Comparison of ENCODE assay signal across 11 cellular contexts in genomic region chr2:28623582-28624405, GRCh38.
A peak's percentile ranks its signal among the peaks of the same experiment; 100 is the strongest.
DNase-seq lines count a peak whose midpoint lies in the region; ATAC-seq and TF ChIP-seq lines count a peak whose summit lies in the region.
"Had no signal": no experiment of that assay in that cellular context is flagged by ENCODE, and none has a peak within 500 bp of the region (broad histone marks: within the 10 kb centered on the region; RNA-seq: fewer than 3 reads in every experiment).

No MANE protein-coding gene starts in this region.

- no peaks in the 10 kb centered on the region for H3K27me3 ChIP-seq in ascending aorta
- H3K27me3 ChIP-seq in muscle layer of duodenum (ENCODE audit: low read depth, low read length) = no peaks in the 10 kb centered on the region
- H3K27me3 ChIP-seq in thoracic aorta (replicated peaks; ENCODE audit: insufficient read depth) = no peaks in the 10 kb centered on the region
- H3K27me3 ChIP-seq in dorsolateral prefrontal cortex = no peaks in the 10 kb centered on the region

- no peaks in the 10 kb centered on the region for H3K27me3 Mint-ChIP-seq in activated T-cell treated with anti-CD3 and anti-CD28 coated beads, Interleukin-2, amount 50 U/mL, for 24 hours

- H3K4me1 ChIP-seq in ascending aorta (peaks cover 49 to 79% of the 10 kb centered on the region in 2 donors), muscle layer of duodenum (ENCODE audit: control insufficient read depth in 1 of 2, insufficient read depth in 2 of 2, low read length in 2 of 2) (peaks cover 34 to 43% of the 10 kb centered on the region in 2 donors), thoracic aorta (ENCODE audit: control insufficient read depth in 1 of 2, low read depth in 2 of 2) (peaks cover 51 to 94% of the 10 kb centered on the region in 2 donors)

- H3K4me3 Mint-ChIP-seq in activated T-cell treated with anti-CD3 and anti-CD28 coated beads, Interleukin-2, amount 50 U/mL, for 24 hours = peak overlapping the region; percentile 76

- peaks cover 92% of the 10 kb centered on the region for H3K4me1 Mint-ChIP-seq in activated T-cell treated with anti-CD3 and anti-CD28 coated beads, Interleukin-2, amount 50 U/mL, for 24 hours (ENCODE audit: low read depth)

- H3K36me3 ChIP-seq in ascending aorta (no peaks in the 10 kb centered on the region), muscle layer of duodenum (ENCODE audit: control insufficient read depth in 1 of 2, insufficient read depth in 2 of 2, low read length in 2 of 2) (no peaks in the 10 kb centered on the region), thoracic aorta (no peaks in the 10 kb centered on the region)

- H3K4me3 ChIP-seq in ascending aorta (peak overlapping the region in 1 of 2 donors; percentile 55), muscle layer of duodenum (ENCODE audit: low read depth in 1 of 2, low read length in 2 of 2) (no peak overlapping the region), thoracic aorta (no peak overlapping the region), dorsolateral prefrontal cortex (no peak overlapping the region)

- intact Hi-C loops in ascending aorta (cut with DNase I) = loop anchor here (2.0 kb wide), 1 partner anchor 13 kb away; no protein-coding TSS in a partner anchor
- intact Hi-C loops in dorsolateral prefrontal cortex (cut with DNase I) = loop anchor here in 1 of 2 donors (10.0 kb wide), 1 partner anchor 131 kb away; the partner anchor contains the start of gene PPP1CB

- peak overlapping the region; percentile 98 for H3K27ac Mint-ChIP-seq in activated T-cell treated with anti-CD3 and anti-CD28 coated beads, Interleukin-2, amount 50 U/mL, for 24 hours

- no peaks in the 10 kb centered on the region for H3K9me3 ChIP-seq in ascending aorta
- no peaks in the 10 kb centered on the region for H3K9me3 ChIP-seq in muscle layer of duodenum (ENCODE audit: control insufficient read depth in 1 of 2, low read length in 2 of 2)
- no peaks in the 10 kb centered on the region for H3K9me3 ChIP-seq in thoracic aorta

- no peaks in the 10 kb centered on the region for H3K36me3 Mint-ChIP-seq in activated T-cell treated with anti-CD3 and anti-CD28 coated beads, Interleukin-2, amount 50 U/mL, for 24 hours (ENCODE audit: low read depth)

- H3K9me3 Mint-ChIP-seq in activated T-cell treated with anti-CD3 and anti-CD28 coated beads, Interleukin-2, amount 50 U/mL, for 24 hours = peaks cover 3% of the 10 kb centered on the region

- ATAC-seq in thoracic aorta (ENCODE audit: insufficient number of reproducible peaks, low FRiP score, low read depth) (no peak), GM21423 (IDR thresholded peaks at IDR 0.05; ENCODE audit: unreplicated experiment) (no peak)

- H3K27ac ChIP-seq in ascending aorta (peak overlapping the region; percentile 94 to 100), muscle layer of duodenum (ENCODE audit: low read length) (peak overlapping the region; percentile 94), thoracic aorta (peak overlapping the region; percentile 99 to 100), dorsolateral prefrontal cortex (peak overlapping the region in 9 of 59 donors; percentile 1 to 92 (median 73))

- TF ChIP-seq CTCF in ascending aorta (IDR thresholded peaks at IDR 0.05) = no peak
- no peak for TF ChIP-seq CTCF in thoracic aorta (IDR thresholded peaks at IDR 0.05)
- TF ChIP-seq CTCF in dorsolateral prefrontal cortex (IDR thresholded peaks at IDR 0.05 in 54 of 56, conservative IDR thresholded peaks at IDR 0.05 in 2 of 56; ENCODE audit: low read depth in 1 of 56, partially characterized antibody in 56 of 56) = no peak

- DNase-seq in activated T-cell treated with anti-CD3 and anti-CD28 coated beads, Interleukin-2, amount 50 U/mL, for 24 hours = no peak
- DNase-seq in activated T-cell treated with anti-CD3 and anti-CD28 coated beads for 4 hours = no peak
- peak in 1 of 2 donors; percentile 6 for DNase-seq in ascending aorta (ENCODE audit: low spot score in 2 of 2)
- no peak for DNase-seq in thoracic aorta (ENCODE audit: low spot score)
- DNase-seq in dorsolateral prefrontal cortex = no peak
- no peak for DNase-seq in cortex of kidney (lab: John Stamatoyannopoulos, UW)
- DNase-seq: H7, NCI-H510A, T1000 had no signal
